29 cellular contexts compared by ENCODE assay signal in the genomic region with DNA sequence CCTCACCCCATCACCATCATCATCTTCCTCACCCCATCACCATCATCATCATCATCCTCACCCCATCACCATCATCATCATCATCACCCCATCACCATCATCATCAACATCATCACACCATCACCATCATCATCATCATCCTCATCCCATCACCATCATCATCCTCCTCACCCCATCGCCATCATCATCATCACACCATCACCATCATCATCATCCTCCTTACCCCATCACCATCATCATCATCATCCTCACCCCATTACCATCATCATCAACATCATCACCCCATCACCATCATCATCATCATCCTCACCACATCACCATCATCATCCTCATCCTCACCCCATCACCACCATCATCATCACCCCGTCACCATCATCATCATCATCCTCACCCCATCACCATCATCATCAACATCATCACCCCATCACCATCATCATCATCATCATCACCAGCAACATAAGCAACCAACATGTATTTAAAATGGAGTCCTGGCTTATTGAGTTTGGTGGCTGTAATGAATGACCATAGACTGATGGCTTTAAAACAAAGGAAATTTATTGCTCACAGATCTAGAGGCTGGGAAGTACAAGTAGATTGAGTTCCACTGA.
"Had no signal": no experiment of that assay in that cellular context is flagged by ENCODE, and none has a peak within 500 bp of the region (broad histone marks: within the 10 kb centered on the region; RNA-seq: fewer than 3 reads in every experiment).

No MANE protein-coding gene starts in this region.

- H3K9ac ChIP-seq: neural progenitor cell, parathyroid adenoma had no signal

- H3K9me3 ChIP-seq: ovary, psoas muscle, spleen, suprapubic skin, testis, tibial artery, transverse colon, upper lobe of right lung, vagina had no signal

- ATAC-seq: natural killer cell; psoas muscle; right cardiac atrium; sciatic nerve; stimulated activated memory B cell treated with anti-CD40 and anti-IgM and Interleukin-4, amounts not matched to agents 10 μg/mL and 1 μg/mL and 100 μg/mL, for 72 hours; stimulated activated naive CD8-positive, alpha-beta T cell treated with anti-CD3 and anti-CD28 coated beads, Interleukin-15, amount 100 ng/mL, for 72 hours; stimulated activated naive CD8-positive, alpha-beta T cell treated with anti-CD3 and anti-CD28 coated beads, Interleukin-15, Interleukin-2, amounts not matched to agents 100 U/mL and 50 U/mL, for 24 hours; upper lobe of right lung had no signal

- H3K4me3 ChIP-seq: neural progenitor cell, ovary, psoas muscle, skin epidermis, smooth muscle cell, spleen, suprapubic skin, testis, tibial artery, transverse colon, upper lobe of right lung, vagina had no signal

- H3K27me3 ChIP-seq: neural progenitor cell, ovary, spleen, suprapubic skin, testis, tibial artery, transverse colon, upper lobe of right lung, vagina had no signal

- H3K4me1 ChIP-seq: neural progenitor cell, parathyroid adenoma, psoas muscle, spleen, suprapubic skin, testis, tibial artery, transverse colon, upper lobe of right lung, vagina had no signal

- H3K79me2 ChIP-seq: parathyroid adenoma had no signal

- H3K36me3 ChIP-seq: neural progenitor cell, ovary, spleen, suprapubic skin, tibial artery, transverse colon, upper lobe of right lung, vagina had no signal

- DNase-seq: naive B cell; natural killer cell; occipital lobe; ovary; posterior cingulate gyrus; psoas muscle; right cardiac atrium; spleen; stimulated activated CD4-positive, alpha-beta T cell treated with anti-CD3 and anti-CD28 coated beads, Interleukin-12 subunit alpha, Interleukin-12 subunit beta, amount 100 ng/mL, for 4 hours; stimulated activated CD4-positive, alpha-beta T cell treated with anti-CD3 and anti-CD28 coated beads, Interleukin-1b, Interleukin-23, amount 100 ng/mL, for 48 hours; stimulated activated CD4-positive, alpha-beta T cell treated with anti-CD3 and anti-CD28 coated beads, Interleukin-4, amount 100 ng/mL, for 1 hour; stimulated activated CD4-positive, alpha-beta T cell treated with anti-CD3 and anti-CD28 coated beads, Interleukin-4, amount 100 ng/mL, for 4 hours; stimulated activated CD8-positive, alpha-beta memory T cell treated with anti-CD3 and anti-CD28 coated beads, Interleukin-4, amount 100 ng/mL, for 48 hours; stimulated activated naive CD4-positive, alpha-beta T cell; stimulated activated naive CD8-positive, alpha-beta T cell treated with anti-CD3 and anti-CD28 coated beads, Interleukin-15, amount 100 ng/mL, for 72 hours; stimulated activated naive CD8-positive, alpha-beta T cell treated with anti-CD3 and anti-CD28 coated beads, Interleukin-15, Interleukin-2, amounts not matched to agents 100 U/mL and 50 U/mL, for 24 hours; substantia nigra; testis; tibial artery; transverse colon; upper lobe of right lung had no signal

- H3K4me2 ChIP-seq: neural progenitor cell, smooth muscle cell had no signal

- H3K27ac ChIP-seq: neural progenitor cell, ovary, parathyroid adenoma, psoas muscle, skin epidermis, spleen, suprapubic skin, testis, tibial artery, transverse colon, upper lobe of right lung, vagina had no signal

- H2AFZ ChIP-seq: neural progenitor cell, parathyroid adenoma had no signal
